In genomic region chr3:73893089-73893488, GRCh38 we compare ENCODE assay signal across 34 cellular contexts.
"Had no signal": no experiment of that assay in that cellular context is flagged by ENCODE, and none has a peak within 500 bp of the region (broad histone marks: within the 10 kb centered on the region; RNA-seq: fewer than 3 reads in every experiment).

No MANE protein-coding gene starts in this region.

- H3K27me3 ChIP-seq: MG63 had no signal

- DNase-seq: Karpas-422, Kasumi-1, MG63, MM.1S, MV-4-11, NCI-H1048, NCI-H1092, NCI-H1092 treated with DMSO at 0.1 percent for 48 hours, NCI-H1105, NCI-H1105 treated with DMSO at 0.1 percent for 48 hours, NCI-H1417, NCI-H1417 treated with DMSO at 0.1 percent for 48 hours, NCI-H1436, NCI-H1436 treated with DMSO at 0.1 percent for 48 hours, NCI-H146, NCI-H1694, NCI-H1694 treated with DMSO at 0.1 percent for 48 hours, NCI-H187, NCI-H187 treated with DMSO at 0.1 percent for 48 hours, NCI-H1930, NCI-H2029, NCI-H2029 treated with DMSO at 0.1 percent for 48 hours, NCI-H2081, NCI-H2081 treated with DMSO at 0.1 percent for 48 hours, NCI-H2107, NCI-H2171, NCI-H2171 treated with DMSO at 0.1 percent for 48 hours, NCI-H2227 treated with DMSO at 0.1 percent for 48 hours, NCI-H226, NCI-H345, NCI-H446, NCI-H446 treated with DMSO at 0.1 percent for 48 hours, NCI-H510A had no signal

- H3K4me3 ChIP-seq: MG63 had no signal

- H3K27ac ChIP-seq: KMS-11 had no signal

- H3K9ac ChIP-seq: KMS-11 had no signal

- H3K9me3 ChIP-seq: MG63 had no signal

- H3K4me2 ChIP-seq: KMS-11 had no signal

- H3K36me3 ChIP-seq: MG63 had no signal
